Comparison of ENCODE assay signal across 8 cellular contexts in the genomic region with DNA sequence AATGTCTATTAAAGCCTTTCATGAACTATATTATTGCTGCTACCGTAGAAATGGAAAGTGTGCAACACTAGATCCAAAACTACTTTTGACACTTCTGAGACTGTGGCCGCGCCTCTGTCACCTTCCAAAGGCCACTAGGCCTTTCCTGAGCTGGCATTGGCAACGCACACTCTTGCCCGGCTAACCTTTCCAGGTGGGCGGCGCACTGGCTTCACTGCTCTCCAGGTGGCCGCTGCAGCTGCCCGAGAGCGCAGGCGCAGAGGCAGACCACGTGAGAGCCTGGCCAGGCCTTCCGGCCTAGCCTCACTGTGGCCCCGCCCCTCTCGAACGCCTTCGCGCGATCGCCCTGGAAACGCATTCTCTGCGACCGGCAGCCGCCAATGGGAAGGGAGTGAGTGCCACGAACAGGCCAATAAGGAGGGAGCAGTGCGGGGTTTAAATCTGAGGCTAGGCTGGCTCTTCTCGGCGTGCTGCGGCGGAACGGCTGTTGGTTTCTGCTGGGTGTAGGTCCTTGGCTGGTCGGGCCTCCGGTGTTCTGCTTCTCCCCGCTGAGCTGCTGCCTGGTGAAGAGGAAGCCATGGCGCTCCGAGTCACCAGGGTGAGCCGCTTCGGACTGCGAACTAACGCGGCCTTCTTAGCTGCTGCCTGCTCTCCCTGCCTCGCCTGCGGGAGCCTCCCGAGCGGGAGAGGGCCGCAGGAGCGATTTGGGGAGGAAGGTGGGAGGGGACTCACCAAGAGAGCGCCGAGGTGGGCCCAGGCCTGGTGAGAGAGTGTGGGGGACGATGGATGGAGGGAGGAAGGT. TPM values are rescaled to one million over a fixed set of nuclear protein-coding genes. Genes with fewer than 3 reads are reported as not detected.
A peak's percentile ranks its signal among the peaks of the same experiment; 100 is the strongest.
DNase-seq lines count a peak whose midpoint lies in the region; ATAC-seq, FAIRE-seq and TF ChIP-seq lines count a peak whose summit lies in the region.

A gene (plus strand): TSS at position 465 of the 802 bp plus-strand sequence. CDS start 113 bp downstream, at position 578.

- peak; percentile 34; the same call in 1 of the 2 replicates for TF ChIP-seq RAD21 in HepG2 (CRISPR knock-in tag; IDR thresholded peaks at IDR 0.05)

- DNase-seq in CD4-positive, CD25-positive, alpha-beta regulatory T cell, result peak; percentile 95 to 99 (median 97)
- peak; percentile 98 for DNase-seq in NCI-H774 (lab: John Stamatoyannopoulos, UW)
- DNase-seq in activated CD4-positive, alpha-beta T cell treated with anti-CD3 and anti-CD28 coated beads, Interleukin-2, amount 50 U/mL, for 24 hours (ENCODE audit: low read depth in 1 of 2, low spot score in 1 of 2), result peak; percentile 91 to 95
- DNase-seq in dermis blood vessel endothelial cell, result peak; percentile 98
- DNase-seq in HepG2 (ENCODE audit: low spot score), result peak; percentile 97
- DNase-seq in stimulated activated CD4-positive, alpha-beta T cell treated with anti-CD3 and anti-CD28 coated beads, Interleukin-2, amount 100 ng/mL, for 48 hours, result peak; percentile 95 to 98

- peak within 1 kb of the TSS; percentile 89 to 95 (median 94) for H3K4me3 Mint-ChIP-seq in CD4-positive, CD25-positive, alpha-beta regulatory T cell

- H3K27me3 Mint-ChIP-seq in CD4-positive, CD25-positive, alpha-beta regulatory T cell, result no peaks in the 10 kb centered on the region

- TF ChIP-seq POLR2A in HepG2 (IDR thresholded peaks at IDR 0.05; ENCODE audit: insufficient read depth in 1 of 2, low read depth in 2 of 2, low read length in 2 of 2), result peak; percentile 89

- peak within 1 kb of the TSS; percentile 67 to 92 (median 77) for H3K27ac Mint-ChIP-seq in CD4-positive, CD25-positive, alpha-beta regulatory T cell

- H4K20me1 ChIP-seq in HepG2 (ENCODE audit: insufficient read depth, low read length), result no peaks in the 10 kb centered on the region

- TF ChIP-seq EP300 in HepG2 (IDR thresholded peaks at IDR 0.05; ENCODE audit: low read depth in 2 of 2, low read length in 2 of 2) (no peak), HepG2 (CRISPR knock-in tag; IDR thresholded peaks at IDR 0.05; ENCODE audit: borderline replicate concordance) (no peak)

- H3K27me3 ChIP-seq in CD4-positive, CD25-positive, alpha-beta regulatory T cell (ENCODE audit: control insufficient read depth, insufficient read depth, low read length), result no peaks in the 10 kb centered on the region
- no peaks in the 10 kb centered on the region for H3K27me3 ChIP-seq in HepG2 (ENCODE audit: control insufficient read depth in 1 of 2, insufficient read depth in 2 of 2, low read length in 2 of 2)

- BruUV-seq in HepG2 (replicated peaks; lab: Mats Ljungman, UMichigan), result no TSS peak

- H2AFZ ChIP-seq in HepG2 (ENCODE audit: low read length), result peak within 1 kb of the TSS; percentile 67

- CTCF ChIA-PET in HepG2 (lab: Yijun Ruan, JAX; ENCODE audit: low intra/inter-chr PET ratio, low total read pairs), result no interaction called here

- H3K36me3 ChIP-seq in CD4-positive, CD25-positive, alpha-beta regulatory T cell (ENCODE audit: control insufficient read depth, insufficient read depth, low read length), result no peaks in the 10 kb centered on the region
- peaks cover 0 to 14% of the 10 kb centered on the region in 2 experiments; a peak in 3 of 5 replicates for H3K36me3 ChIP-seq in HepG2 (replicated peaks in 1 of 2; ENCODE audit: control insufficient read depth in 1 of 2, insufficient read depth in 2 of 2, low read length in 2 of 2)

- in situ Hi-C loops in HepG2 (cut with HindIII; ENCODE audit: extremely low pct_ligation_motif_present, low pct_unique_long_range_greater_than_20kb), result no loop called here

- H3K4me3 ChIP-seq in CD4-positive, CD25-positive, alpha-beta regulatory T cell (ENCODE audit: low read depth, low read length), result peak within 1 kb of the TSS; percentile 83
- peak within 1 kb of the TSS; percentile 94 to 95 (median 95) for H3K4me3 ChIP-seq in HepG2 (replicated peaks in 1 of 3; ENCODE audit: insufficient read depth in 1 of 3, low read depth in 2 of 3, low read length in 3 of 3)

- TF ChIP-seq CTCF in HepG2 (CRISPR knock-in tag; IDR thresholded peaks at IDR 0.05), result peak; percentile 68

- peaks cover 12% of the 10 kb centered on the region for H3K4me1 ChIP-seq in CD4-positive, CD25-positive, alpha-beta regulatory T cell (ENCODE audit: control insufficient read depth, insufficient read depth, low read length, poor library complexity, severe bottlenecking)
- peaks cover 50% of the 10 kb centered on the region for H3K4me1 ChIP-seq in HepG2 (ENCODE audit: insufficient read depth, low read length)

- H3K36me3 Mint-ChIP-seq in CD4-positive, CD25-positive, alpha-beta regulatory T cell, result peaks cover 4% of the 10 kb centered on the region

- peaks cover 12 to 35% (median 27%) of the 10 kb centered on the region in 4 donors for H3K4me1 Mint-ChIP-seq in CD4-positive, CD25-positive, alpha-beta regulatory T cell

- no peaks in the 10 kb centered on the region for H3K9me3 Mint-ChIP-seq in CD4-positive, CD25-positive, alpha-beta regulatory T cell

- peaks cover 34% of the 10 kb centered on the region for H3K79me2 ChIP-seq in HepG2 (ENCODE audit: insufficient read depth, low read length)

- H3K9ac ChIP-seq in HepG2 (ENCODE audit: insufficient read depth, low read depth, low read length), result peak within 1 kb of the TSS; percentile 91

- H3K4me2 ChIP-seq in HepG2 (ENCODE audit: low read depth, low read length), result peak within 1 kb of the TSS; percentile 98

- H3K9me3 ChIP-seq in CD4-positive, CD25-positive, alpha-beta regulatory T cell (ENCODE audit: control insufficient read depth in 2 of 2, low read length in 2 of 2), result no peaks in the 10 kb centered on the region
- no peaks in the 10 kb centered on the region for H3K9me3 ChIP-seq in HepG2 (ENCODE audit: low read length)

- peak; percentile 100 for ATAC-seq in CD4-positive, CD25-positive, alpha-beta regulatory T cell (ENCODE audit: low read depth in 2 of 2)
- ATAC-seq in GM19438 (IDR thresholded peaks at IDR 0.05; ENCODE audit: low read depth, unreplicated experiment) (peak; percentile 99), HG03571 (IDR thresholded peaks at IDR 0.05; ENCODE audit: unreplicated experiment) (peak; percentile 99), HepG2 (peak; percentile 99)

- POLR2A ChIA-PET in HepG2 (lab: Yijun Ruan, JAX), result interaction anchor here (0.5 to 1.6 kb wide), 11 partner anchors 11 to 306 kb away, joined by 3 to 7 read pairs (median 4); a partner anchor contains a TSS

- intact Hi-C loops in HepG2 (cut with micrococcal nuclease; ENCODE audit: unreplicated experiment), result loop anchor here (1.0 to 5.0 kb wide), 3 partner anchors 12 to 165 kb away; a partner anchor contains a TSS

- WGBS in HepG2 (ENCODE audit: low lambda C conversion rate), result under 1% methylated on average over 39 of the region's 50 CpGs

- peak; percentile 71 for FAIRE-seq in HepG2 (lab: Jason Lieb, UNC)

- H3K27ac ChIP-seq in CD4-positive, CD25-positive, alpha-beta regulatory T cell (ENCODE audit: insufficient read depth, low read length, poor library complexity, severe bottlenecking), result peak within 1 kb of the TSS; percentile 72
- H3K27ac ChIP-seq in HepG2 (ENCODE audit: extremely low read length, insufficient read depth, low read length), result peak within 1 kb of the TSS; percentile 89

TF ChIP-seq in HepG2, 621 proteins besides CTCF, POLR2A, EP300 and RAD21 (continues in another document):
- TF ChIP-seq ZSCAN31 (CRISPR knock-in tag; IDR thresholded peaks at IDR 0.05; ENCODE audit: low read depth), result no peak
- TF ChIP-seq ZBTB8A (CRISPR knock-in tag; IDR thresholded peaks at IDR 0.05; ENCODE audit: borderline replicate concordance, low read depth), result no peak
- TF ChIP-seq, protein P1, sequence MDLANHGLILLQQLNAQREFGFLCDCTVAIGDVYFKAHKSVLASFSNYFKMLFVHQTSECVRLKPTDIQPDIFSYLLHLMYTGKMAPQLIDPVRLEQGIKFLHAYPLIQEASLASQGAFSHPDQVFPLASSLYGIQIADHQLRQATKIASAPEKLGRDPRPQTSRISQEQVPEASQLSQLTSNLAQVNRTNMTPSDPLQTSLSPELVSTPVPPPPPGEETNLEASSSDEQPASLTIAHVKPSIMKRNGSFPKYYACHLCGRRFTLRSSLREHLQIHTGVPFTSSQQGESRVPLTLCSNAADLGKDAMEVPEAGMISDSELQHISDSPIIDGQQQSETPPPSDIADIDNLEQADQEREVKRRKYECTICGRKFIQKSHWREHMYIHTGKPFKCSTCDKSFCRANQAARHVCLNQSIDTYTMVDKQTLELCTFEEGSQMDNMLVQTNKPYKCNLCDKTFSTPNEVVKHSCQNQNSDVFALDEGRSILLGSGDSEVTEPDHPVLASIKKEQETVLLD (CRISPR knock-in tag; IDR thresholded peaks at IDR 0.05; ENCODE audit: low read depth), result peak; percentile 59; the same call in 1 of the 2 replicates
- TF ChIP-seq ZNF674 (CRISPR knock-in tag; IDR thresholded peaks at IDR 0.05; ENCODE audit: low read depth), result no peak
- no peak for TF ChIP-seq FOXO1 (CRISPR knock-in tag; IDR thresholded peaks at IDR 0.05)
- peak; percentile 75; the same call in 1 of the 2 replicates for TF ChIP-seq RNF2 (conservative IDR thresholded peaks at IDR 0.05; ENCODE audit: low read depth)

RNA-seq across cellular contexts. Expression of the gene that starts here (rescaled TPM):
- 3.9 TPM for total RNA-seq in CD4-positive, CD25-positive, alpha-beta regulatory T cell
- polyA plus RNA-seq in CD4-positive, CD25-positive, alpha-beta regulatory T cell, result 10 to 100 TPM in 1 of 4 donors, 1 to 10 TPM in 3; 5.3 to 10.2 (median 8.7) TPM
- total RNA-seq in dermis blood vessel endothelial cell, result 63.8 and 223 TPM in 2 replicates
- total RNA-seq in HepG2 (2016; rRNA removed; fragmentation: Illumina TruSeq; extraction: Trizol), result 316 and 431 TPM in 2 replicates
- 111 and 125 TPM in 2 replicates for total RNA-seq in HepG2 (2016; cell fraction: cytosol; rRNA removed; fragmentation: Illumina TruSeq; extraction: Trizol; ENCODE audit: low read depth)
- 314 and 447 TPM in 2 replicates for total RNA-seq in HepG2 (2016; cell fraction: insoluble cytoplasmic fraction; rRNA removed; fragmentation: Illumina TruSeq; extraction: Trizol)
- total RNA-seq in HepG2 (2016; cell fraction: membrane; rRNA removed; fragmentation: Illumina TruSeq; extraction: Trizol), result 71.3 and 78.4 TPM in 2 replicates
- total RNA-seq in HepG2 (2016; cell fraction: nucleus; rRNA removed; fragmentation: Illumina TruSeq; extraction: Trizol), result 134 and 154 TPM in 2 replicates
- polyA plus RNA-seq in HepG2 (2011; rRNA removed), result 49.6 and 82.3 TPM in 2 replicates
- 44.1 and 47.1 TPM in 2 replicates for polyA plus RNA-seq in HepG2 (2011; cell fraction: cytosol; rRNA removed)
- polyA plus RNA-seq in HepG2 (2011; cell fraction: nucleus; rRNA removed), result 22.6 and 25.0 TPM in 2 replicates
- 34.4 and 107 TPM in 2 replicates for polyA plus RNA-seq in HepG2 (2012)
- 21.5 and 26.2 TPM in 2 replicates for polyA plus RNA-seq in HepG2 (2016; cell fraction: cytosol; fragmentation: Illumina TruSeq; extraction: Trizol; ENCODE audit: low read depth)
- polyA plus RNA-seq in HepG2 (2016; cell fraction: insoluble cytoplasmic fraction; fragmentation: Illumina TruSeq; extraction: Trizol; ENCODE audit: low read depth), result 336 and 356 TPM in 2 replicates
- 23.1 and 31.9 TPM in 2 replicates for polyA plus RNA-seq in HepG2 (2016; cell fraction: membrane; fragmentation: Illumina TruSeq; extraction: Trizol; ENCODE audit: low read depth)
- 188 TPM in 2 replicates for polyA plus RNA-seq in HepG2 (2016; cell fraction: nucleus; fragmentation: Illumina TruSeq; extraction: Trizol; ENCODE audit: insufficient read depth, low read depth)
- polyA minus RNA-seq in HepG2 (2011; rRNA and poly(A)+ RNA removed; ENCODE audit: low replicate concordance), result 26.9 and 102 TPM in 2 replicates
- polyA minus RNA-seq in HepG2 (2011; cell fraction: cytosol; rRNA and poly(A)+ RNA removed), result 31.3 and 37.6 TPM in 2 replicates
- 24.5 and 29.0 TPM in 2 replicates for polyA minus RNA-seq in HepG2 (2011; cell fraction: nucleus; rRNA and poly(A)+ RNA removed)

Comparison
In these comparisons a context has a peak if more than half of its experiments do, and no peak if none do; other contexts are left out.
1. Peak in every context shown above with its lines: DNase-seq, ATAC-seq, H3K4me3 ChIP-seq and H3K27ac ChIP-seq.
2. RNA of the gene that starts here (total RNA-seq): 71.3 to 447 TPM in HepG2 and 63.8 to 223 TPM in dermis blood vessel endothelial cell; 3.9 TPM in CD4-positive, CD25-positive, alpha-beta regulatory T cell (single experiment); every median in the first group is over 10 times any median in the second.